ENCODE assay signal across 21 cellular contexts in genomic region chr1:182240085-182240484, GRCh38.
"Had no signal": no experiment of that assay in that cellular context is flagged by ENCODE, and none has a peak within 500 bp of the region (broad histone marks: within the 10 kb centered on the region; RNA-seq: fewer than 3 reads in every experiment).

No MANE protein-coding gene starts in this region.

- ATAC-seq: effector memory CD8-positive, alpha-beta T cell; esophagus mucosa; foreskin keratinocyte; gastrocnemius medialis; gastroesophageal sphincter; heart left ventricle; heart right ventricle had no signal

- DNase-seq: colonic mucosa; cortex of kidney; dermis blood vessel endothelial cell; dorsolateral prefrontal cortex; effector CD4-positive, alpha-beta T cell; effector CD8-positive, alpha-beta T cell; effector memory CD4-positive, alpha-beta T cell; effector memory CD8-positive, alpha-beta T cell; endodermal cell; erythroblast; esophagus squamous epithelium; foreskin fibroblast; foreskin keratinocyte; gastrocnemius medialis; glutamatergic neuron; head of caudate nucleus; heart left ventricle; heart right ventricle had no signal

- H3K4me3 Mint-ChIP-seq: dendritic cell treated with granulocyte-macrophage colony-stimulating factor and Interleukin-4, amounts not matched to agents 40 ng/mL and 50 ng/mL, for 4 days; effector memory CD8-positive, alpha-beta T cell; endodermal cell had no signal

- H3K9me3 Mint-ChIP-seq: dendritic cell treated with granulocyte-macrophage colony-stimulating factor and Interleukin-4, amounts not matched to agents 40 ng/mL and 50 ng/mL, for 4 days; effector memory CD8-positive, alpha-beta T cell; endodermal cell had no signal

- H3K27ac Mint-ChIP-seq: dendritic cell treated with granulocyte-macrophage colony-stimulating factor and Interleukin-4, amounts not matched to agents 40 ng/mL and 50 ng/mL, for 4 days; effector memory CD8-positive, alpha-beta T cell; endodermal cell had no signal

- H3K27me3 Mint-ChIP-seq: dendritic cell treated with granulocyte-macrophage colony-stimulating factor and Interleukin-4, amounts not matched to agents 40 ng/mL and 50 ng/mL, for 4 days had no signal
